ENCODE assay signal across 1 cellular context in genomic region chr20:57398231-57398821, GRCh38.
TF ChIP-seq lines count a peak whose summit lies in the region.

No MANE protein-coding gene starts in this region.

TF ChIP-seq in GM12878, 131 proteins besides CTCF, POLR2A, EP300 and RAD21 (continues in another document):
- no peak for TF ChIP-seq SUPT20H (IDR thresholded peaks at IDR 0.05; ENCODE audit: borderline replicate concordance, control insufficient read depth, low read depth, low read length)
- TF ChIP-seq PML (IDR thresholded peaks at IDR 0.05; ENCODE audit: low read length), result no peak
- TF ChIP-seq ASH2L (IDR thresholded peaks at IDR 0.05; ENCODE audit: borderline replicate concordance, low read depth), result no peak
- no peak for TF ChIP-seq SMARCA5 (IDR thresholded peaks at IDR 0.05)
- TF ChIP-seq NFXL1 (IDR thresholded peaks at IDR 0.05; ENCODE audit: borderline replicate concordance), result 0 out of 2 replicates have a peak, but pooled peaks have one; percentile 41
- TF ChIP-seq ZNF687 (IDR thresholded peaks at IDR 0.05), result peak; percentile 98
- TF ChIP-seq RUNX3 (IDR thresholded peaks at IDR 0.05; ENCODE audit: low read length), result no peak
- TF ChIP-seq ZNF207 (IDR thresholded peaks at IDR 0.05; ENCODE audit: borderline replicate concordance), result no peak
- TF ChIP-seq, protein P1, sequence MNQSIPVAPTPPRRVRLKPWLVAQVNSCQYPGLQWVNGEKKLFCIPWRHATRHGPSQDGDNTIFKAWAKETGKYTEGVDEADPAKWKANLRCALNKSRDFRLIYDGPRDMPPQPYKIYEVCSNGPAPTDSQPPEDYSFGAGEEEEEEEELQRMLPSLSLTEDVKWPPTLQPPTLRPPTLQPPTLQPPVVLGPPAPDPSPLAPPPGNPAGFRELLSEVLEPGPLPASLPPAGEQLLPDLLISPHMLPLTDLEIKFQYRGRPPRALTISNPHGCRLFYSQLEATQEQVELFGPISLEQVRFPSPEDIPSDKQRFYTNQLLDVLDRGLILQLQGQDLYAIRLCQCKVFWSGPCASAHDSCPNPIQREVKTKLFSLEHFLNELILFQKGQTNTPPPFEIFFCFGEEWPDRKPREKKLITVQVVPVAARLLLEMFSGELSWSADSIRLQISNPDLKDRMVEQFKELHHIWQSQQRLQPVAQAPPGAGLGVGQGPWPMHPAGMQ (IDR thresholded peaks at IDR 0.05; ENCODE audit: borderline replicate concordance), result no peak
- peak; percentile 23; the same call in 1 of the 2 replicates for TF ChIP-seq RAD51 (IDR thresholded peaks at IDR 0.05)
- TF ChIP-seq SMAD1 (IDR thresholded peaks at IDR 0.05; ENCODE audit: low read depth, partially characterized antibody), result no peak
- TF ChIP-seq, protein P2, sequence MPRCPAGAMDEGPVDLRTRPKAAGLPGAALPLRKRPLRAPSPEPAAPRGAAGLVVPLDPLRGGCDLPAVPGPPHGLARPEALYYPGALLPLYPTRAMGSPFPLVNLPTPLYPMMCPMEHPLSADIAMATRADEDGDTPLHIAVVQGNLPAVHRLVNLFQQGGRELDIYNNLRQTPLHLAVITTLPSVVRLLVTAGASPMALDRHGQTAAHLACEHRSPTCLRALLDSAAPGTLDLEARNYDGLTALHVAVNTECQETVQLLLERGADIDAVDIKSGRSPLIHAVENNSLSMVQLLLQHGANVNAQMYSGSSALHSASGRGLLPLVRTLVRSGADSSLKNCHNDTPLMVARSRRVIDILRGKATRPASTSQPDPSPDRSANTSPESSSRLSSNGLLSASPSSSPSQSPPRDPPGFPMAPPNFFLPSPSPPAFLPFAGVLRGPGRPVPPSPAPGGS (IDR thresholded peaks at IDR 0.05; ENCODE audit: borderline replicate concordance, insufficient read depth, low read depth, low read length, poor library complexity, severe bottlenecking), result peak; percentile 85
- TF ChIP-seq MYC (IDR thresholded peaks at IDR 0.05; ENCODE audit: insufficient read depth, insufficient read length, insufficient replicate concordance, low read length, severe bottlenecking), result peak; percentile 86
- TF ChIP-seq, protein P3, sequence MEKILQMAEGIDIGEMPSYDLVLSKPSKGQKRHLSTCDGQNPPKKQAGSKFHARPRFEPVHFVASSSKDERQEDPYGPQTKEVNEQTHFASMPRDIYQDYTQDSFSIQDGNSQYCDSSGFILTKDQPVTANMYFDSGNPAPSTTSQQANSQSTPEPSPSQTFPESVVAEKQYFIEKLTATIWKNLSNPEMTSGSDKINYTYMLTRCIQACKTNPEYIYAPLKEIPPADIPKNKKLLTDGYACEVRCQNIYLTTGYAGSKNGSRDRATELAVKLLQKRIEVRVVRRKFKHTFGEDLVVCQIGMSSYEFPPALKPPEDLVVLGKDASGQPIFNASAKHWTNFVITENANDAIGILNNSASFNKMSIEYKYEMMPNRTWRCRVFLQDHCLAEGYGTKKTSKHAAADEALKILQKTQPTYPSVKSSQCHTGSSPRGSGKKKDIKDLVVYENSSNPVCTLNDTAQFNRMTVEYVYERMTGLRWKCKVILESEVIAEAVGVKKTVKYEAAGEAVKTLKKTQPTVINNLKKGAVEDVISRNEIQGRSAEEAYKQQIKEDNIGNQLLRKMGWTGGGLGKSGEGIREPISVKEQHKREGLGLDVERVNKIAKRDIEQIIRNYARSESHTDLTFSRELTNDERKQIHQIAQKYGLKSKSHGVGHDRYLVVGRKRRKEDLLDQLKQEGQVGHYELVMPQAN (conservative IDR thresholded peaks at IDR 0.05), result 0 out of 2 replicates have a peak, but pooled peaks have one; percentile 64
- TF ChIP-seq E4F1 (IDR thresholded peaks at IDR 0.05; ENCODE audit: borderline replicate concordance, partially characterized antibody), result peak; percentile 30
- peak; percentile 91 for TF ChIP-seq PAX5 (IDR thresholded peaks at IDR 0.05; ENCODE audit: borderline replicate concordance, low read depth, low read length)
- TF ChIP-seq ZNF384 (IDR thresholded peaks at IDR 0.05; ENCODE audit: borderline replicate concordance, low read depth, low read length), result no peak
- no peak for TF ChIP-seq BCLAF1 (IDR thresholded peaks at IDR 0.05)
- TF ChIP-seq IKZF1 (conservative IDR thresholded peaks at IDR 0.05), result peak; percentile 98
- peak; percentile 99 to 100 for TF ChIP-seq BHLHE40 (IDR thresholded peaks at IDR 0.05; ENCODE audit: borderline replicate concordance in 1 of 2, low read depth in 2 of 2, low read length in 1 of 2)
- TF ChIP-seq NBN (IDR thresholded peaks at IDR 0.05), result peak; percentile 93
- TF ChIP-seq E2F4 (IDR thresholded peaks at IDR 0.05; ENCODE audit: low read depth, low read length), result no peak
- TF ChIP-seq KAT2A (conservative IDR thresholded peaks at IDR 0.05; ENCODE audit: control insufficient read depth, low read depth, low read length), result no peak
- no peak for TF ChIP-seq HDAC2 (IDR thresholded peaks at IDR 0.05)
- TF ChIP-seq, protein P4, sequence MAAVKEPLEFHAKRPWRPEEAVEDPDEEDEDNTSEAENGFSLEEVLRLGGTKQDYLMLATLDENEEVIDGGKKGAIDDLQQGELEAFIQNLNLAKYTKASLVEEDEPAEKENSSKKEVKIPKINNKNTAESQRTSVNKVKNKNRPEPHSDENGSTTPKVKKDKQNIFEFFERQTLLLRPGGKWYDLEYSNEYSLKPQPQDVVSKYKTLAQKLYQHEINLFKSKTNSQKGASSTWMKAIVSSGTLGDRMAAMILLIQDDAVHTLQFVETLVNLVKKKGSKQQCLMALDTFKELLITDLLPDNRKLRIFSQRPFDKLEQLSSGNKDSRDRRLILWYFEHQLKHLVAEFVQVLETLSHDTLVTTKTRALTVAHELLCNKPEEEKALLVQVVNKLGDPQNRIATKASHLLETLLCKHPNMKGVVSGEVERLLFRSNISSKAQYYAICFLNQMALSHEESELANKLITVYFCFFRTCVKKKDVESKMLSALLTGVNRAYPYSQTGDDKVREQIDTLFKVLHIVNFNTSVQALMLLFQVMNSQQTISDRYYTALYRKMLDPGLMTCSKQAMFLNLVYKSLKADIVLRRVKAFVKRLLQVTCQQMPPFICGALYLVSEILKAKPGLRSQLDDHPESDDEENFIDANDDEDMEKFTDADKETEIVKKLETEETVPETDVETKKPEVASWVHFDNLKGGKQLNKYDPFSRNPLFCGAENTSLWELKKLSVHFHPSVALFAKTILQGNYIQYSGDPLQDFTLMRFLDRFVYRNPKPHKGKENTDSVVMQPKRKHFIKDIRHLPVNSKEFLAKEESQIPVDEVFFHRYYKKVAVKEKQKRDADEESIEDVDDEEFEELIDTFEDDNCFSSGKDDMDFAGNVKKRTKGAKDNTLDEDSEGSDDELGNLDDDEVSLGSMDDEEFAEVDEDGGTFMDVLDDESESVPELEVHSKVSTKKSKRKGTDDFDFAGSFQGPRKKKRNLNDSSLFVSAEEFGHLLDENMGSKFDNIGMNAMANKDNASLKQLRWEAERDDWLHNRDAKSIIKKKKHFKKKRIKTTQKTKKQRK (IDR thresholded peaks at IDR 0.05; ENCODE audit: low read depth, low read length), result no peak
- TF ChIP-seq SMC3 (IDR thresholded peaks at IDR 0.05; ENCODE audit: borderline replicate concordance, low read length), result peak; percentile 2; the same call in 1 of the 2 replicates
- TF ChIP-seq TCF3 (IDR thresholded peaks at IDR 0.05; ENCODE audit: borderline replicate concordance, insufficient read depth, low read depth, low read length), result peak; percentile 99
- no peak; the same call in 1 of the 2 replicates for TF ChIP-seq RELB (IDR thresholded peaks at IDR 0.05; ENCODE audit: low read depth)
- peak; percentile 79; the same call in 1 of the 2 replicates for TF ChIP-seq LARP7 (IDR thresholded peaks at IDR 0.05)
- no peak for TF ChIP-seq NR2C2 (IDR thresholded peaks at IDR 0.05; ENCODE audit: borderline replicate concordance, control insufficient read depth, insufficient read length, low read depth)
- TF ChIP-seq RELA (IDR thresholded peaks at IDR 0.05; ENCODE audit: borderline replicate concordance, partially characterized antibody), result peak; percentile 47
- peak; percentile 48; the same call in 1 of the 2 replicates for TF ChIP-seq BMI1 (IDR thresholded peaks at IDR 0.05; ENCODE audit: borderline replicate concordance)
- peak; percentile 62; the same call in 1 of the 2 replicates for TF ChIP-seq YY1 (IDR thresholded peaks at IDR 0.05; ENCODE audit: low read depth, low read length)
- no peak for TF ChIP-seq BRCA1 (IDR thresholded peaks at IDR 0.05; ENCODE audit: low read depth, low read length)
- TF ChIP-seq ZNF622 (IDR thresholded peaks at IDR 0.05), result no peak
- TF ChIP-seq, protein P5, sequence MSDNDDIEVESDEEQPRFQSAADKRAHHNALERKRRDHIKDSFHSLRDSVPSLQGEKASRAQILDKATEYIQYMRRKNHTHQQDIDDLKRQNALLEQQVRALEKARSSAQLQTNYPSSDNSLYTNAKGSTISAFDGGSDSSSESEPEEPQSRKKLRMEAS (IDR thresholded peaks at IDR 0.05; ENCODE audit: low read depth, low read length), result peak; percentile 84
- peak; percentile 76; the same call in 1 of the 2 replicates for TF ChIP-seq MYB (IDR thresholded peaks at IDR 0.05; ENCODE audit: borderline replicate concordance, low read depth, low read length)
